9 cellular contexts compared by ENCODE assay signal in genomic region chr2:3198119-3198518, GRCh38.
DNase-seq lines count a peak whose midpoint lies in the region; ATAC-seq and TF ChIP-seq lines count a peak whose summit lies in the region.
"Had no signal": no experiment of that assay in that cellular context is flagged by ENCODE, and none has a peak within 500 bp of the region (broad histone marks: within the 10 kb centered on the region; RNA-seq: fewer than 3 reads in every experiment).

No MANE protein-coding gene starts in this region.

- in situ Hi-C loops in transverse colon (cut with MboI; ENCODE audit: low pct_ligation_motif_present in 1 of 4, low pct_unique_long_range_greater_than_20kb in 1 of 4, low sequenced_read_pairs in 3 of 4): no loop called here

- peak; percentile 84 for ATAC-seq in stimulated activated effector memory CD8-positive, alpha-beta T cell treated with anti-CD3 and anti-CD28 coated beads, Interleukin-12 subunit alpha, Interleukin-12 subunit beta, amount 100 ng/mL, for 72 hours
- ATAC-seq: CD8-positive, alpha-beta T cell had no signal

- no peaks in the 10 kb centered on the region for H3K9me2 ChIP-seq in Karpas-422 (replicated peaks; ENCODE audit: insufficient read depth, low read length)

- H3K9me3 Mint-ChIP-seq in activated naive CD4-positive, alpha-beta T cell treated with anti-CD3 and anti-CD28 coated beads for 36 hours: no peaks in the 10 kb centered on the region
- H3K9me3 Mint-ChIP-seq in stimulated activated effector memory CD8-positive, alpha-beta T cell treated with anti-CD3 and anti-CD28 coated beads, Interleukin-12 subunit alpha, Interleukin-12 subunit beta, amount 100 ng/mL, for 72 hours: no peaks in the 10 kb centered on the region
- H3K9me3 Mint-ChIP-seq: CD8-positive, alpha-beta T cell had no signal

- H3K27me3 ChIP-seq in Karpas-422 (ENCODE audit: low read length) (no peaks in the 10 kb centered on the region), transverse colon (no peaks in the 10 kb centered on the region)

- H3K4me3 ChIP-seq in Karpas-422 (ENCODE audit: low read length): no peak overlapping the region
- no peak overlapping the region for H3K4me3 ChIP-seq in transverse colon

- CTCF ChIA-PET in activated naive CD4-positive, alpha-beta T cell treated with anti-CD3 and anti-CD28 coated beads for 36 hours (lab: Charles Lee): interaction anchor here (1.4 kb wide), 1 partner anchor 25 kb away, joined by 4 read pairs; no protein-coding TSS in a partner anchor

- peak; percentile 27 for DNase-seq in activated naive CD4-positive, alpha-beta T cell treated with anti-CD3 and anti-CD28 coated beads for 36 hours
- no peak for DNase-seq in activated naive CD4-positive, alpha-beta T cell treated with anti-CD3 and anti-CD28 coated beads, Interleukin-2, amount 50 U/mL, for 16 hours
- DNase-seq in Karpas-422: peak; percentile 74
- DNase-seq in central memory CD4-positive, alpha-beta T cell: peak; percentile 12
- DNase-seq in stimulated activated effector memory CD8-positive, alpha-beta T cell treated with anti-CD3 and anti-CD28 coated beads, Interleukin-12 subunit alpha, Interleukin-12 subunit beta, amount 100 ng/mL, for 72 hours (ENCODE audit: low spot score in 2 of 2): no peak
- DNase-seq in GM03348 (ENCODE audit: low spot score): no peak
- no peak for DNase-seq in transverse colon
- no peak for DNase-seq in retina
- DNase-seq: CD8-positive, alpha-beta T cell had no signal

- no peaks in the 10 kb centered on the region for H3K36me3 ChIP-seq in Karpas-422 (ENCODE audit: insufficient read depth, low read length)
- no peaks in the 10 kb centered on the region for H3K36me3 ChIP-seq in transverse colon

- H3K36me3 Mint-ChIP-seq in activated naive CD4-positive, alpha-beta T cell treated with anti-CD3 and anti-CD28 coated beads for 36 hours (ENCODE audit: low read depth): peaks cover 10% of the 10 kb centered on the region
- H3K36me3 Mint-ChIP-seq in stimulated activated effector memory CD8-positive, alpha-beta T cell treated with anti-CD3 and anti-CD28 coated beads, Interleukin-12 subunit alpha, Interleukin-12 subunit beta, amount 100 ng/mL, for 72 hours: peaks cover 18% of the 10 kb centered on the region

- H3K4me2 ChIP-seq in Karpas-422 (ENCODE audit: low read depth, low read length, poor library complexity, severe bottlenecking): no peak overlapping the region

- H3K9ac ChIP-seq in Karpas-422 (ENCODE audit: low read length): no peak overlapping the region

- H4K20me1 ChIP-seq in Karpas-422 (ENCODE audit: insufficient read depth, low read depth, low read length): no peaks in the 10 kb centered on the region

- no peak for TF ChIP-seq POLR2A in transverse colon (IDR thresholded peaks at IDR 0.05)

- intact Hi-C loops in activated naive CD4-positive, alpha-beta T cell treated with anti-CD3 and anti-CD28 coated beads for 36 hours (cut with micrococcal nuclease): loop anchor here (1.0 kb wide), 1 partner anchor 105 kb away; no protein-coding TSS in a partner anchor
- intact Hi-C loops in transverse colon (cut with DNase I; ENCODE audit: low total_unique reads): no loop called here

- TF ChIP-seq CTCF in transverse colon (IDR thresholded peaks at IDR 0.05): no peak

- TF ChIP-seq EP300 in transverse colon (IDR thresholded peaks at IDR 0.05; ENCODE audit: low read depth): no peak

- H3K9me3 ChIP-seq in Karpas-422 (ENCODE audit: low read length) (no peaks in the 10 kb centered on the region), transverse colon (no peaks in the 10 kb centered on the region)

- WGBS in transverse colon (ENCODE audit: low coverage in 1 of 2), 2 donors: 94 to 100% methylated on average over 1 to 11 of the region's 11 CpGs

- peaks cover 32% of the 10 kb centered on the region for H3K4me1 ChIP-seq in Karpas-422 (ENCODE audit: low read length)
- H3K4me1 ChIP-seq in transverse colon: no peaks in the 10 kb centered on the region

- H3K4me1 Mint-ChIP-seq in activated naive CD4-positive, alpha-beta T cell treated with anti-CD3 and anti-CD28 coated beads for 36 hours (ENCODE audit: low read depth): peaks cover 5% of the 10 kb centered on the region
- peaks cover 17% of the 10 kb centered on the region for H3K4me1 Mint-ChIP-seq in stimulated activated effector memory CD8-positive, alpha-beta T cell treated with anti-CD3 and anti-CD28 coated beads, Interleukin-12 subunit alpha, Interleukin-12 subunit beta, amount 100 ng/mL, for 72 hours

- no peak overlapping the region for H3K4me3 Mint-ChIP-seq in activated naive CD4-positive, alpha-beta T cell treated with anti-CD3 and anti-CD28 coated beads for 36 hours
- H3K4me3 Mint-ChIP-seq in stimulated activated effector memory CD8-positive, alpha-beta T cell treated with anti-CD3 and anti-CD28 coated beads, Interleukin-12 subunit alpha, Interleukin-12 subunit beta, amount 100 ng/mL, for 72 hours: peak overlapping the region; percentile 34
- H3K4me3 Mint-ChIP-seq: CD8-positive, alpha-beta T cell had no signal

- H3K79me2 ChIP-seq in Karpas-422 (ENCODE audit: low read length): peaks cover 6% of the 10 kb centered on the region; the same call in 1 of the 2 replicates

- H3K27ac Mint-ChIP-seq in activated naive CD4-positive, alpha-beta T cell treated with anti-CD3 and anti-CD28 coated beads for 36 hours: no peak overlapping the region
- peak overlapping the region; percentile 93 for H3K27ac Mint-ChIP-seq in stimulated activated effector memory CD8-positive, alpha-beta T cell treated with anti-CD3 and anti-CD28 coated beads, Interleukin-12 subunit alpha, Interleukin-12 subunit beta, amount 100 ng/mL, for 72 hours
- H3K27ac Mint-ChIP-seq: CD8-positive, alpha-beta T cell had no signal

- no peaks in the 10 kb centered on the region for H3K27me3 Mint-ChIP-seq in activated naive CD4-positive, alpha-beta T cell treated with anti-CD3 and anti-CD28 coated beads for 36 hours (ENCODE audit: low read depth)

- no peak overlapping the region for H3K27ac ChIP-seq in Karpas-422 (ENCODE audit: low read length)
- H3K27ac ChIP-seq in transverse colon: no peak overlapping the region

- no peak overlapping the region for H2AFZ ChIP-seq in Karpas-422 (ENCODE audit: low read length)

Comparison
In these comparisons a context has a peak if more than half of its experiments do, and no peak if none do; other contexts are left out.
1. DNase-seq: peak in activated naive CD4-positive, alpha-beta T cell treated with anti-CD3 and anti-CD28 coated beads for 36 hours (single experiment), Karpas-422 (single experiment) and central memory CD4-positive, alpha-beta T cell (single experiment); none in activated naive CD4-positive, alpha-beta T cell treated with anti-CD3 and anti-CD28 coated beads, Interleukin-2, amount 50 U/mL, for 16 hours (single experiment), stimulated activated effector memory CD8-positive, alpha-beta T cell treated with anti-CD3 and anti-CD28 coated beads, Interleukin-12 subunit alpha, Interleukin-12 subunit beta, amount 100 ng/mL, for 72 hours (0 of 2), GM03348 (single experiment), transverse colon (single experiment) and retina (single experiment).